Comparison of ENCODE assay signal across 12 cellular contexts in the genomic region with DNA sequence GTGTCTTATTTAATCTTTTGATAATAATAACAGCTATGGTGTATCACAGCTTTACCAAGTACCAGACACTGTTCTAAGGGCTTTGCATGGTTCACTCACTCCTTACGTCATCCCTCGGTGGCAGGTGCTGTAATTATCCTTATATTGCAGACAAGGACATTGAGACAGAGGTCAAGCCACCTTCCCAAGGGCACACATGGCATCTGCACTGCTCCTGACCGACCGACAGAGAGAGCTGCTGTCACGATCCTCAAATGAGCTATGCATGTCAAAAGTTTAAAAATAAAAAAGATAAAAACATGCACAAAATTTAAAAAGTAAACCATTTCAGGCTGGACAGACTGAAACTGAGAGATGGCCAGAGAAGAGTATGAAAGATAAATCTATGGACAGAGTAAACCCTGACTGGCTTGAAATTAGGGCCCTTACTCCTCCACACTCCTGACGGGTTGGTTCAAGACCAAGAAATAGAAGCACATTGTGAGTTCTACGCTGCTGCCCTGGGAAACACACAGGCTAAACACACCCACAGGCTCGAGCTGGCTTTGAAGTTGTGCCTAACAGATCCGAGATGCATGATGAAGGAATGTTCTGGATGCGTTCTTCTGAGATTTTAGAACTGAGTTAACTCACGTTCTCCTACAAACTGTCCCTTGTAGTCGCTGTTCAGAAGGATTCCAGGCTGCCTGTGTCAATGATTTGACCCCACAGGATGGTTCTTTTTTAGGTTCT.
A peak's percentile ranks its signal among the peaks of the same experiment; 100 is the strongest.
DNase-seq lines count a peak whose midpoint lies in the region; ATAC-seq and TF ChIP-seq lines count a peak whose summit lies in the region.
"Had no signal": no experiment of that assay in that cellular context is flagged by ENCODE, and none has a peak within 500 bp of the region (broad histone marks: within the 10 kb centered on the region; RNA-seq: fewer than 3 reads in every experiment).

No MANE protein-coding gene starts in this region.

- no peak for TF ChIP-seq POLR2A in body of pancreas (IDR thresholded peaks at IDR 0.05)

- 46 to 54% methylated on average over 12 of the region's 12 CpGs for WGBS in body of pancreas, 2 donors

- ATAC-seq in body of pancreas (no peak), left ventricle myocardium superior (peak; percentile 32), HG02642 (IDR thresholded peaks at IDR 0.05; ENCODE audit: poor library complexity, unreplicated experiment) (no peak)

- TF ChIP-seq CTCF in AG10803 (conservative IDR thresholded peaks at IDR 0.05; ENCODE audit: low read length) (peak; percentile 77), body of pancreas (IDR thresholded peaks at IDR 0.05) (peak in 6 of 7 experiments; percentile 23 to 67 (median 56))

- H3K27me3 ChIP-seq in body of pancreas (no peaks in the 10 kb centered on the region), rectal smooth muscle tissue (ENCODE audit: control insufficient read depth, insufficient read depth, low read length) (no peaks in the 10 kb centered on the region)

- intact Hi-C loops in body of pancreas (cut with DNase I) (no loop called here), left ventricle myocardium superior (cut with micrococcal nuclease) (loop anchor here (10.0 kb wide), 2 partner anchors 279 to 579 kb away; no protein-coding TSS in a partner anchor)

- H3K4me3 ChIP-seq in AG10803 (ENCODE audit: low read length) = no peak overlapping the region
- H3K4me3 ChIP-seq in body of pancreas = no peak overlapping the region
- no peak overlapping the region for H3K4me3 ChIP-seq in rectal smooth muscle tissue (ENCODE audit: low read length)
- H3K4me3 ChIP-seq: lung had no signal

- peak overlapping the region; percentile 34 to 98 (median 68) for H3K27ac ChIP-seq in body of pancreas
- H3K27ac ChIP-seq in rectal smooth muscle tissue (ENCODE audit: low read depth, low read length) = peak overlapping the region; percentile 83

- H3K4me1 ChIP-seq in body of pancreas (peaks cover 99% of the 10 kb centered on the region), rectal smooth muscle tissue (ENCODE audit: control insufficient read depth, insufficient read depth, low read length) (peaks cover 59% of the 10 kb centered on the region)

- no peak overlapping the region for H3K9ac ChIP-seq in rectal smooth muscle tissue (ENCODE audit: low read length)

- H3K9me3 ChIP-seq in body of pancreas = no peaks in the 10 kb centered on the region

- DNase-seq in AG10803 (ENCODE audit: low read depth) = peak; percentile 79
- DNase-seq in body of pancreas = peak; percentile 58 to 69 (median 61)
- DNase-seq in left ventricle myocardium superior = no peak
- no peak for DNase-seq in activated CD8-positive, alpha-beta memory T cell treated with anti-CD3 and anti-CD28 coated beads for 24 hours
- no peak for DNase-seq in NCI-H2196 treated with DMSO at 0.1 percent for 48 hours (lab: John Stamatoyannopoulos, UW; ENCODE audit: unreplicated experiment)
- no peak for DNase-seq in NCI-H1105 treated with DMSO at 0.1 percent for 48 hours (lab: John Stamatoyannopoulos, UW)
- DNase-seq: ACHN; activated naive CD8-positive, alpha-beta T cell treated with anti-CD3 and anti-CD28 coated beads, Interleukin-2, amount 10 ng/mL, durations not matched to agents 7 days and 5 days; NCI-H526 treated with DMSO at 0.1 percent for 48 hours had no signal

- H3K36me3 ChIP-seq in body of pancreas (replicated peaks in 1 of 2; ENCODE audit: insufficient read depth in 1 of 2, low read depth in 2 of 2) = no peaks in the 10 kb centered on the region
- H3K36me3 ChIP-seq in rectal smooth muscle tissue (ENCODE audit: control insufficient read depth, insufficient read depth, low read length) = no peaks in the 10 kb centered on the region

Comparison
In these comparisons a context has a peak if more than half of its experiments do, and no peak if none do; other contexts are left out.
1. DNase-seq: peak in AG10803 (single experiment) and body of pancreas (4 of 4); none in left ventricle myocardium superior (single experiment), activated CD8-positive, alpha-beta memory T cell treated with anti-CD3 and anti-CD28 coated beads for 24 hours (single experiment), NCI-H2196 treated with DMSO at 0.1 percent for 48 hours (single experiment) and NCI-H1105 treated with DMSO at 0.1 percent for 48 hours (single experiment).